8 cellular contexts compared by ENCODE assay signal in the genomic region with DNA sequence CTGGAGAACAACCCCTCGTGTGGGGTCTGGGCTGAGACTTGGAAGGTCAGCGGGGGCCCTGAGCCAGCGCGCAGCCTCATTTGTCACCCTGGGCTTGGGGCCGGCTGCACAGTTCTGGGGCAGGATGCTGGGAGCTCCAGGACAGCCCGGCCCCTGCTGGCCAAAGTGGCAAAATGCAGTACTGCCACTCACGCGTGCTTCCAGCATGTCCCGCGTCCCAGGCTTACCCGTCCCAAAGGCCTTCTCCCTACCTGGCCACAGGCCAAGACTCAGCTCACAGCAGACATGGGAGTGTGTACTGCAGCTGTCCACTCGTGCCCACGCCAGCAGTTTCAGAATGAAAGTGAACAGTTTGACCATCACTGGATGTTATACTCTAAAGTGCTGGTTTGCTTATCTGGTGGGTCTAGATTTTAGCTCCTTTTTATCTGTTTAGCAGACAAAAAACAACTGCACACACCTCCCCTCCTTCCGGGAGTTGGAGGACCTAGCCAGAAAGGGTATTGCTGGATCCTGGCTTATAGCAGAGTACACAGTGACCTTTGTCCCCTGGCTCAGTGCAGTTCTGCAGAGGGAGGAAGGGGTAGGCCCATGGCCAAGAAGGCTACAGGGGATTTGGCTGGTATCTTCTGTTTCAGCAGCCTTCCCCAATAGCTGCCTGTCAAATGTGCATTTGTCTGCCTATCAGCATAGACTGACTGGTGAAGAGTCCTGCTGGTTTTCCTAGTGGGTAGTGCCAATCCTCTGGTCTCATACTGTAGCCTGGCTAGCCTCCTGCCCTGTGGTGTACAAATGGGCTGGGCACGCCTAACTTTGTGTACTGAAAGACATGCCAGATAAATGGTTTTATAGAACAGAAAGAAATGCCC. TPM values are rescaled to one million over a fixed set of nuclear protein-coding genes. Genes with fewer than 3 reads are reported as not detected.
DNase-seq lines count a peak whose midpoint lies in the region; ATAC-seq and TF ChIP-seq lines count a peak whose summit lies in the region.

No MANE protein-coding gene starts in this region.

- DNase-seq in COLO829 (ENCODE audit: low spot score) (peak; percentile 94), NCI-H146 treated with DMSO at 0.1 percent for 48 hours (lab: John Stamatoyannopoulos, UW; ENCODE audit: unreplicated experiment) (peak; percentile 4), ecto neural progenitor cell (ENCODE audit: low spot score) (peak; percentile 87), lower lobe of right lung (peak; percentile 90), COR-L47 (lab: John Stamatoyannopoulos, UW) (no peak)
- DNase-seq in activated CD4-positive, alpha-beta memory T cell treated with anti-CD3 and anti-CD28 coated beads for 36 hours: peak; percentile 74
- DNase-seq in stimulated activated CD4-positive, alpha-beta T cell treated with anti-CD3 and anti-CD28 coated beads, Interleukin-4, amount 100 ng/mL, for 24 hours: peak; percentile 49

- peak overlapping the region; percentile 12 for H3K4me3 ChIP-seq in lower lobe of right lung

- no peaks in the 10 kb centered on the region for H3K36me3 Mint-ChIP-seq in activated CD4-positive, alpha-beta memory T cell treated with anti-CD3 and anti-CD28 coated beads for 36 hours

- POLR2A ChIA-PET in activated CD4-positive, alpha-beta memory T cell treated with anti-CD3 and anti-CD28 coated beads for 36 hours (lab: Charles Lee): interaction anchor here (0.6 to 0.8 kb wide), 2 partner anchors 23 to 27 kb away, joined by 3 read pairs; a partner anchor contains a TSS

- H3K9me3 Mint-ChIP-seq in activated CD4-positive, alpha-beta memory T cell treated with anti-CD3 and anti-CD28 coated beads for 36 hours: no peaks in the 10 kb centered on the region

- no peaks in the 10 kb centered on the region for H3K4me1 Mint-ChIP-seq in activated CD4-positive, alpha-beta memory T cell treated with anti-CD3 and anti-CD28 coated beads for 36 hours (ENCODE audit: low read depth)

- CTCF ChIA-PET in activated CD4-positive, alpha-beta memory T cell treated with anti-CD3 and anti-CD28 coated beads for 36 hours (lab: Charles Lee): interaction anchor here (0.5 to 2.0 kb wide), 32 partner anchors 9 to 815 kb away, joined by 3 to 17 read pairs (median 4); a partner anchor contains a TSS

- peaks cover 47% of the 10 kb centered on the region for H3K4me1 ChIP-seq in lower lobe of right lung

- no peaks in the 10 kb centered on the region for H3K36me3 ChIP-seq in lower lobe of right lung

- no peaks in the 10 kb centered on the region for H3K27me3 Mint-ChIP-seq in activated CD4-positive, alpha-beta memory T cell treated with anti-CD3 and anti-CD28 coated beads for 36 hours

- H3K9me3 ChIP-seq in lower lobe of right lung: no peaks in the 10 kb centered on the region

- no peak overlapping the region for H3K4me3 Mint-ChIP-seq in activated CD4-positive, alpha-beta memory T cell treated with anti-CD3 and anti-CD28 coated beads for 36 hours

- peak overlapping the region; percentile 72 for H3K27ac ChIP-seq in lower lobe of right lung

- TF ChIP-seq CTCF in lower lobe of right lung (IDR thresholded peaks at IDR 0.05): peak; percentile 91

- H3K27me3 ChIP-seq in lower lobe of right lung (ENCODE audit: low read depth): no peaks in the 10 kb centered on the region

- H3K27ac Mint-ChIP-seq in activated CD4-positive, alpha-beta memory T cell treated with anti-CD3 and anti-CD28 coated beads for 36 hours: no peak overlapping the region

- intact Hi-C loops in activated CD4-positive, alpha-beta memory T cell treated with anti-CD3 and anti-CD28 coated beads for 36 hours (cut with micrococcal nuclease): loop anchor here (10.0 kb wide), 1 partner anchor 205 kb away; no protein-coding TSS in a partner anchor
- intact Hi-C loops in lower lobe of right lung (cut with DNase I): no loop called here

- ATAC-seq in GM21737 (IDR thresholded peaks at IDR 0.05; ENCODE audit: unreplicated experiment) (peak; percentile 83), lower lobe of right lung (peak; percentile 94 to 95)

RNA-seq across cellular contexts. Expression of a gene that starts 23.2 kb away (rescaled TPM):
- 10 to 100 TPM; 41.6 to 43.4 TPM for total RNA-seq in activated CD4-positive, alpha-beta memory T cell treated with anti-CD3 and anti-CD28 coated beads for 36 hours
- 56.3 TPM for total RNA-seq in lower lobe of right lung

RNA-seq across cellular contexts. Expression of a gene that starts 54.5 kb away (rescaled TPM):
- 10 to 100 TPM; 36.5 to 38.5 TPM for total RNA-seq in activated CD4-positive, alpha-beta memory T cell treated with anti-CD3 and anti-CD28 coated beads for 36 hours
- 20.7 TPM for total RNA-seq in lower lobe of right lung
